ENCODE assay signal across 17 cellular contexts in genomic region chr7:100033526-100033925, GRCh38. TPM values are rescaled to one million over a fixed set of nuclear protein-coding genes. Genes with fewer than 3 reads are reported as not detected.
DNase-seq lines count a peak whose midpoint lies in the region; ATAC-seq, FAIRE-seq and TF ChIP-seq lines count a peak whose summit lies in the region.
"Had no signal": no experiment of that assay in that cellular context is flagged by ENCODE, and none has a peak within 500 bp of the region (broad histone marks: within the 10 kb centered on the region; RNA-seq: fewer than 3 reads in every experiment).

No MANE protein-coding gene starts in this region.

- DNase-seq in GM12878 (ENCODE audit: low read depth, low spot score) = no peak
- DNase-seq in activated CD4-positive, alpha-beta T cell treated with anti-CD3 and anti-CD28 coated beads, Interleukin-2, amount 10 ng/mL, durations not matched to agents 24 days and 14 days = no peak
- DNase-seq: CD4-positive, CD25-positive, alpha-beta regulatory T cell; DMS79; NCI-H1092 treated with DMSO at 0.1 percent for 48 hours; NCI-H1436 treated with DMSO at 0.1 percent for 48 hours; NCI-H1930; NCI-H2227 treated with DMSO at 0.1 percent for 48 hours; NCI-H510A had no signal

- no peaks in the 10 kb centered on the region for H3K27me3 Mint-ChIP-seq in activated CD4-positive, alpha-beta T cell treated with anti-CD3 and anti-CD28 coated beads, Interleukin-2, amount 10 ng/mL, durations not matched to agents 24 days and 14 days
- H3K27me3 Mint-ChIP-seq: CD4-positive, CD25-positive, alpha-beta regulatory T cell had no signal

- TF ChIP-seq POLR2A in GM12878 (IDR thresholded peaks at IDR 0.05; ENCODE audit: low read depth, low read length) = no peak

- TF ChIP-seq CTCF in HEK293 (tag by site-specific recombination; IDR thresholded peaks at IDR 0.05) (no peak), GM12878 (IDR thresholded peaks at IDR 0.05 in 2 of 3, conservative IDR thresholded peaks at IDR 0.05 in 1 of 3; ENCODE audit: control insufficient read depth in 2 of 3, extremely low read depth in 1 of 3, insufficient read depth in 1 of 3, low read depth in 3 of 3, low read length in 3 of 3) (no peak)

- intact Hi-C loops in GM12878 (cut with micrococcal nuclease; ENCODE audit: unreplicated experiment) = no loop called here
- intact Hi-C loops in activated CD4-positive, alpha-beta T cell treated with anti-CD3 and anti-CD28 coated beads, Interleukin-2, amount 10 ng/mL, durations not matched to agents 24 days and 14 days (cut with micrococcal nuclease) = no loop called here

- H3K4me1 ChIP-seq in HEK293 (ENCODE audit: control insufficient read depth, insufficient read depth, low read length) (no peaks in the 10 kb centered on the region), GM12878 (ENCODE audit: control insufficient read depth, insufficient read depth, low read length) (no peaks in the 10 kb centered on the region)

- RAD21 ChIA-PET in GM12878 (lab: Charles Lee; ENCODE audit: unreplicated experiment) = no interaction called here

- CTCF ChIA-PET in HEK293 (lab: Yijun Ruan, JAX) = no interaction called here
- CTCF ChIA-PET in GM12878 (lab: Yijun Ruan, JAX) = no interaction called here

- H3K4me1 Mint-ChIP-seq in activated CD4-positive, alpha-beta T cell treated with anti-CD3 and anti-CD28 coated beads, Interleukin-2, amount 10 ng/mL, durations not matched to agents 24 days and 14 days = no peaks in the 10 kb centered on the region

- H3K27ac ChIP-seq in HEK293 (ENCODE audit: extremely low read depth, low read depth, low read length) = no peak overlapping the region
- H3K27ac ChIP-seq in GM12878 (ENCODE audit: control insufficient read depth, insufficient read depth) = no peak overlapping the region
- H3K27ac ChIP-seq: KMS-11 had no signal

- TF ChIP-seq RAD21 in GM12878 (IDR thresholded peaks at IDR 0.05; ENCODE audit: insufficient read depth, low read depth, low read length) = no peak

- no peaks in the 10 kb centered on the region for H3K27me3 ChIP-seq in GM12878 (replicated peaks in 1 of 2; ENCODE audit: control insufficient read depth in 2 of 2, insufficient read depth in 2 of 2, low read length in 1 of 2)

- no peak overlapping the region for H2AFZ ChIP-seq in GM12878 (ENCODE audit: control insufficient read depth, low read depth, low read length)

- H3K36me3 ChIP-seq in HEK293 (ENCODE audit: control insufficient read depth in 2 of 2, insufficient read depth in 1 of 2, low read length in 2 of 2) (peaks cover 37 to 70% of the 10 kb centered on the region in 2 experiments), GM12878 (ENCODE audit: control insufficient read depth in 2 of 2, insufficient read depth in 2 of 2, low read length in 1 of 2) (peaks cover 0 to 23% of the 10 kb centered on the region in 2 experiments; a peak in 3 of 4 replicates)

- no peak overlapping the region for H3K27ac Mint-ChIP-seq in activated CD4-positive, alpha-beta T cell treated with anti-CD3 and anti-CD28 coated beads, Interleukin-2, amount 10 ng/mL, durations not matched to agents 24 days and 14 days
- H3K27ac Mint-ChIP-seq: CD4-positive, CD25-positive, alpha-beta regulatory T cell had no signal

- POLR2A ChIA-PET in HEK293 (lab: Yijun Ruan, JAX) (no interaction called here), GM12878 (lab: Charles Lee) (no interaction called here)

- no peaks in the 10 kb centered on the region for H4K20me1 ChIP-seq in GM12878 (ENCODE audit: control insufficient read depth, insufficient read depth)

- no peak for FAIRE-seq in GM12878 (lab: Jason Lieb, UNC)
- FAIRE-seq: H1 had no signal

- no peaks in the 10 kb centered on the region for H3K79me2 ChIP-seq in GM12878 (ENCODE audit: control insufficient read depth, insufficient read depth, low read length)

- 98% methylated on average over 6 of the region's 6 CpGs for whole genome bisulfite sequencing in GM12878 (ENCODE audit: insufficient coverage, insufficient replicate concordance, low lambda C conversion rate, missing lambda C conversion rate)

- in situ Hi-C loops in GM12878 (cut with MboI) = no loop called here

- H3K9me3 ChIP-seq in HEK293 (ENCODE audit: control insufficient read depth, insufficient read depth, low read depth, low read length) = no peaks in the 10 kb centered on the region
- H3K9me3 ChIP-seq in GM12878 (replicated peaks; ENCODE audit: control insufficient read depth, insufficient read depth, low read length) = no peaks in the 10 kb centered on the region

- H3K4me3 Mint-ChIP-seq in activated CD4-positive, alpha-beta T cell treated with anti-CD3 and anti-CD28 coated beads, Interleukin-2, amount 10 ng/mL, durations not matched to agents 24 days and 14 days = no peak overlapping the region
- H3K4me3 Mint-ChIP-seq: CD4-positive, CD25-positive, alpha-beta regulatory T cell had no signal

- no peaks in the 10 kb centered on the region for H3K9me3 Mint-ChIP-seq in activated CD4-positive, alpha-beta T cell treated with anti-CD3 and anti-CD28 coated beads, Interleukin-2, amount 10 ng/mL, durations not matched to agents 24 days and 14 days

- H3K9ac ChIP-seq in GM12878 (ENCODE audit: control insufficient read depth, insufficient read depth, low read length) = no peak overlapping the region
- H3K9ac ChIP-seq: KMS-11 had no signal

- no peak for TF ChIP-seq EP300 in GM12878 (IDR thresholded peaks at IDR 0.05; ENCODE audit: borderline replicate concordance in 1 of 2, control insufficient read depth in 1 of 2, low read depth in 2 of 2, low read length in 2 of 2)

- SMC1A ChIA-PET in GM12878 (lab: Charles Lee; ENCODE audit: uncharacterized antibody, unreplicated experiment) = no interaction called here

- peaks cover 70% of the 10 kb centered on the region for H3K36me3 Mint-ChIP-seq in activated CD4-positive, alpha-beta T cell treated with anti-CD3 and anti-CD28 coated beads, Interleukin-2, amount 10 ng/mL, durations not matched to agents 24 days and 14 days (ENCODE audit: low read depth)

- H3K4me2 ChIP-seq in GM12878 (ENCODE audit: control insufficient read depth, insufficient read depth) = no peak overlapping the region
- H3K4me2 ChIP-seq: KMS-11 had no signal

- TSS peak; percentile 19 for BruUV-seq in GM12878 (replicated peaks; lab: Mats Ljungman, UMichigan)

- ATAC-seq in GM12878 = no peak
- no peak for ATAC-seq in HG02798 (IDR thresholded peaks at IDR 0.05; ENCODE audit: poor library complexity, unreplicated experiment)
- ATAC-seq: HCT116, SK-N-SH treated with all-trans-retinoic acid at 6 μM for 48 hours had no signal

- H3K4me3 ChIP-seq in HEK293 (ENCODE audit: low read depth, low read length) = no peak overlapping the region
- H3K4me3 ChIP-seq in GM12878 = no peak overlapping the region

RNA-seq across cellular contexts. Expression of gene ZSCAN21, which starts 16.0 kb away (rescaled TPM):
- total RNA-seq in GM12878 (2013; cell fraction: nucleolus; rRNA removed) = 9.1 and 10.3 TPM in 2 replicates
- 5.8 and 5.9 TPM in 2 replicates for total RNA-seq in GM12878 (2014; rRNA removed)
- 7.3 and 7.8 TPM in 2 replicates for total RNA-seq in GM12878 (2014; rRNA removed; fragmentation: Illumina TruSeq; extraction: Trizol)
- total RNA-seq in GM12878 (2021) = 5.8 and 8.0 TPM in 2 replicates
- polyA plus RNA-seq in GM12878 (2011; ENCODE audit: low read depth) = 4.2 TPM
- polyA plus RNA-seq in GM12878 (2011; rRNA removed) = 8.7 and 9.4 TPM in 2 replicates
- 7.3 and 7.6 TPM in 2 replicates for polyA plus RNA-seq in GM12878 (2011; cell fraction: cytosol; rRNA removed)
- 5.1 and 6.7 TPM in 2 replicates for polyA plus RNA-seq in GM12878 (2011; cell fraction: nucleus; rRNA removed)
- 5.9 and 6.9 TPM in 2 replicates for polyA plus RNA-seq in GM12878 (2012)
- polyA plus RNA-seq in GM12878 (2014; fragmentation: Illumina TruSeq; extraction: Trizol) = 6.7 and 6.9 TPM in 2 replicates
- 1 to 10 TPM; 1.9 to 3.1 TPM for polyA plus RNA-seq in GM12878 (2014; fragmentation: Nextera tagmentation; extraction: Ambion mirVana)
- 5.2 and 5.8 TPM in 2 replicates for polyA plus RNA-seq in GM12878 (2014; rRNA removed)
- polyA plus RNA-seq in GM12878 (2016; fragmentation: Nextera tagmentation; extraction: Ambion mirVana) = 1 to 10 TPM; 7.4 to 9.6 TPM
- polyA minus RNA-seq in GM12878 (2011; rRNA and poly(A)+ RNA removed) = 7.4 and 8.7 TPM in 2 replicates
- 2.7 and 2.9 TPM in 2 replicates for polyA minus RNA-seq in GM12878 (2011; cell fraction: cytosol; rRNA and poly(A)+ RNA removed)
- 1.6 and 4.1 TPM in 2 replicates for polyA minus RNA-seq in GM12878 (2011; cell fraction: nucleus; rRNA and poly(A)+ RNA removed)
- 8.0 TPM in 2 replicates for total RNA-seq in activated CD4-positive, alpha-beta T cell treated with anti-CD3 and anti-CD28 coated beads, Interleukin-2, amount 10 ng/mL, durations not matched to agents 24 days and 14 days

RNA-seq across cellular contexts. Expression of gene ZKSCAN1, which starts 18.1 kb away (rescaled TPM):
- total RNA-seq in GM12878 (2013; cell fraction: nucleolus; rRNA removed) = 72.1 and 77.3 TPM in 2 replicates
- total RNA-seq in GM12878 (2014; rRNA removed) (12.5 and 12.7 TPM in 2 replicates), GM12878 (2014; rRNA removed; fragmentation: Illumina TruSeq; extraction: Trizol) (20.9 and 21.2 TPM in 2 replicates), GM12878 (2021) (34.4 and 35.8 TPM in 2 replicates)
- polyA plus RNA-seq in GM12878 (2011; ENCODE audit: low read depth) = 12.7 TPM
- polyA plus RNA-seq in GM12878 (2011; rRNA removed) (26.0 and 29.7 TPM in 2 replicates), GM12878 (2014; fragmentation: Illumina TruSeq; extraction: Trizol) (17.8 and 19.3 TPM in 2 replicates), GM12878 (2014; fragmentation: Nextera tagmentation; extraction: Ambion mirVana) (1 to 10 TPM; 3.2 to 4.6 TPM), GM12878 (2014; rRNA removed) (12.8 and 13.9 TPM in 2 replicates), GM12878 (2016; fragmentation: Nextera tagmentation; extraction: Ambion mirVana) (10 to 100 TPM; 18.3 to 19.3 TPM)
- polyA plus RNA-seq in GM12878 (2011; cell fraction: cytosol; rRNA removed) = 16.6 and 16.7 TPM in 2 replicates
- polyA plus RNA-seq in GM12878 (2011; cell fraction: nucleus; rRNA removed) = 14.7 and 15.5 TPM in 2 replicates
- polyA plus RNA-seq in GM12878 (2012) = 17.6 TPM in 2 replicates
- polyA minus RNA-seq in GM12878 (2011; rRNA and poly(A)+ RNA removed) = 57.9 and 77.9 TPM in 2 replicates
- 11.0 and 16.0 TPM in 2 replicates for polyA minus RNA-seq in GM12878 (2011; cell fraction: cytosol; rRNA and poly(A)+ RNA removed)
- polyA minus RNA-seq in GM12878 (2011; cell fraction: nucleus; rRNA and poly(A)+ RNA removed) = 10.2 and 14.8 TPM in 2 replicates
- 54.8 and 56.3 TPM in 2 replicates for total RNA-seq in activated CD4-positive, alpha-beta T cell treated with anti-CD3 and anti-CD28 coated beads, Interleukin-2, amount 10 ng/mL, durations not matched to agents 24 days and 14 days

RNA-seq across cellular contexts. Expression of gene ZNF3, which starts 48.0 kb away (rescaled TPM):
- 65.5 and 73.9 TPM in 2 replicates for total RNA-seq in GM12878 (2013; cell fraction: nucleolus; rRNA removed)
- 26.2 and 34.9 TPM in 2 replicates for total RNA-seq in GM12878 (2014; rRNA removed)
- 34.9 and 36.0 TPM in 2 replicates for total RNA-seq in GM12878 (2014; rRNA removed; fragmentation: Illumina TruSeq; extraction: Trizol)
- total RNA-seq in GM12878 (2021) = 28.5 and 30.7 TPM in 2 replicates
- 21.0 TPM for polyA plus RNA-seq in GM12878 (2011; ENCODE audit: low read depth)
- 31.1 and 32.1 TPM in 2 replicates for polyA plus RNA-seq in GM12878 (2011; rRNA removed)
- 22.5 and 23.4 TPM in 2 replicates for polyA plus RNA-seq in GM12878 (2011; cell fraction: cytosol; rRNA removed)
- 48.4 and 55.7 TPM in 2 replicates for polyA plus RNA-seq in GM12878 (2011; cell fraction: nucleus; rRNA removed)
- polyA plus RNA-seq in GM12878 (2012) = 18.6 and 26.6 TPM in 2 replicates
- 37.4 and 48.6 TPM in 2 replicates for polyA plus RNA-seq in GM12878 (2014; fragmentation: Illumina TruSeq; extraction: Trizol)
- 10 to 100 TPM; 17.2 to 19.0 TPM for polyA plus RNA-seq in GM12878 (2014; fragmentation: Nextera tagmentation; extraction: Ambion mirVana)
- polyA plus RNA-seq in GM12878 (2014; rRNA removed) = 22.6 and 27.3 TPM in 2 replicates
- polyA plus RNA-seq in GM12878 (2016; fragmentation: Nextera tagmentation; extraction: Ambion mirVana) = 10 to 100 TPM; 29.0 to 29.7 TPM
- polyA minus RNA-seq in GM12878 (2011; rRNA and poly(A)+ RNA removed) = 39.6 and 39.9 TPM in 2 replicates
- 9.4 and 12.2 TPM in 2 replicates for polyA minus RNA-seq in GM12878 (2011; cell fraction: cytosol; rRNA and poly(A)+ RNA removed)
- polyA minus RNA-seq in GM12878 (2011; cell fraction: nucleus; rRNA and poly(A)+ RNA removed) = 23.2 and 42.2 TPM in 2 replicates
- total RNA-seq in activated CD4-positive, alpha-beta T cell treated with anti-CD3 and anti-CD28 coated beads, Interleukin-2, amount 10 ng/mL, durations not matched to agents 24 days and 14 days = 21.5 and 23.3 TPM in 2 replicates

RNA-seq across cellular contexts. Expression of gene COPS6, which starts 55.2 kb away (rescaled TPM):
- 26.7 and 29.6 TPM in 2 replicates for total RNA-seq in GM12878 (2013; cell fraction: nucleolus; rRNA removed)
- total RNA-seq in GM12878 (2014; rRNA removed) = 40.2 and 43.4 TPM in 2 replicates
- total RNA-seq in GM12878 (2014; rRNA removed; fragmentation: Illumina TruSeq; extraction: Trizol) = 28.5 and 28.6 TPM in 2 replicates
- total RNA-seq in GM12878 (2021) = 75.2 and 79.6 TPM in 2 replicates
- polyA plus RNA-seq in GM12878 (2011; ENCODE audit: low read depth) = 42.7 TPM
- 58.5 and 81.8 TPM in 2 replicates for polyA plus RNA-seq in GM12878 (2011; rRNA removed)
- 84.5 and 92.5 TPM in 2 replicates for polyA plus RNA-seq in GM12878 (2011; cell fraction: cytosol; rRNA removed)
- polyA plus RNA-seq in GM12878 (2011; cell fraction: nucleus; rRNA removed) = 49.2 and 63.0 TPM in 2 replicates
- 68.5 and 77.8 TPM in 2 replicates for polyA plus RNA-seq in GM12878 (2012)
- polyA plus RNA-seq in GM12878 (2014; fragmentation: Illumina TruSeq; extraction: Trizol) = 81.1 and 84.8 TPM in 2 replicates
- 100 to 1,000 TPM in 1 of 2 experiments, 10 to 100 TPM in 1; 64.1 to 108 TPM for polyA plus RNA-seq in GM12878 (2014; fragmentation: Nextera tagmentation; extraction: Ambion mirVana)
- 97.3 and 99.4 TPM in 2 replicates for polyA plus RNA-seq in GM12878 (2014; rRNA removed)
- 100 to 1,000 TPM; 152 to 182 TPM for polyA plus RNA-seq in GM12878 (2016; fragmentation: Nextera tagmentation; extraction: Ambion mirVana)
- 73.9 and 92.2 TPM in 2 replicates for polyA minus RNA-seq in GM12878 (2011; rRNA and poly(A)+ RNA removed)
- polyA minus RNA-seq in GM12878 (2011; cell fraction: cytosol; rRNA and poly(A)+ RNA removed) = 27.1 and 30.9 TPM in 2 replicates
- polyA minus RNA-seq in GM12878 (2011; cell fraction: nucleus; rRNA and poly(A)+ RNA removed) = 19.5 and 29.9 TPM in 2 replicates
- total RNA-seq in activated CD4-positive, alpha-beta T cell treated with anti-CD3 and anti-CD28 coated beads, Interleukin-2, amount 10 ng/mL, durations not matched to agents 24 days and 14 days = 109 and 114 TPM in 2 replicates

RNA-seq across cellular contexts. Expression of gene AZGP1, which starts 57.7 kb away (rescaled TPM):
- total RNA-seq in GM12878 (2013; cell fraction: nucleolus; rRNA removed) = not detected in 2 replicates
- 0.28 and 0.54 TPM in 2 replicates for total RNA-seq in GM12878 (2014; rRNA removed)
- total RNA-seq in GM12878 (2014; rRNA removed; fragmentation: Illumina TruSeq; extraction: Trizol) = 0.18 and 0.46 TPM in 2 replicates
- 0.64 and 1.1 TPM in 2 replicates for total RNA-seq in GM12878 (2021)
- 0.47 TPM for polyA plus RNA-seq in GM12878 (2011; ENCODE audit: low read depth)
- not detected in 2 replicates for polyA plus RNA-seq in GM12878 (2011; rRNA removed)
- 0.08 and 0.13 TPM in 2 replicates for polyA plus RNA-seq in GM12878 (2011; cell fraction: cytosol; rRNA removed)
- polyA plus RNA-seq in GM12878 (2011; cell fraction: nucleus; rRNA removed) = not detected in 2 replicates
- not detected in 2 replicates for polyA plus RNA-seq in GM12878 (2012)
- 0.29 and 0.40 TPM in 2 replicates for polyA plus RNA-seq in GM12878 (2014; fragmentation: Illumina TruSeq; extraction: Trizol)
- not detected for polyA plus RNA-seq in GM12878 (2014; fragmentation: Nextera tagmentation; extraction: Ambion mirVana)
- polyA plus RNA-seq in GM12878 (2014; rRNA removed) = 0.25 and 0.44 TPM in 2 replicates
- polyA plus RNA-seq in GM12878 (2016; fragmentation: Nextera tagmentation; extraction: Ambion mirVana) = not detected
- not detected in 2 replicates for polyA minus RNA-seq in GM12878 (2011; rRNA and poly(A)+ RNA removed)
- not detected in 2 replicates for polyA minus RNA-seq in GM12878 (2011; cell fraction: cytosol; rRNA and poly(A)+ RNA removed)
- not detected in 2 replicates for polyA minus RNA-seq in GM12878 (2011; cell fraction: nucleus; rRNA and poly(A)+ RNA removed)
- total RNA-seq in activated CD4-positive, alpha-beta T cell treated with anti-CD3 and anti-CD28 coated beads, Interleukin-2, amount 10 ng/mL, durations not matched to agents 24 days and 14 days = not detected in 2 replicates
- total RNA-seq: A673; CD4-positive, CD25-positive, alpha-beta regulatory T cell had no signal
- polyA plus RNA-seq: BJ; CD4-positive, CD25-positive, alpha-beta regulatory T cell had no signal
